ENCODE assay signal across 8 cellular contexts in genomic region chr18:54119524-54120019, GRCh38.
DNase-seq lines count a peak whose midpoint lies in the region; ATAC-seq and TF ChIP-seq lines count a peak whose summit lies in the region.

No MANE protein-coding gene starts in this region.

- no peak overlapping the region for H3K27ac ChIP-seq in OCI-LY1 (ENCODE audit: low read depth, low read length, poor library complexity, severe bottlenecking)

- H2AFZ ChIP-seq in OCI-LY1 (ENCODE audit: low read length): 0 out of 2 replicates have a peak overlapping the region, but pooled peaks have one; percentile 0

- H3K4me1 Mint-ChIP-seq in MCF 10A (ENCODE audit: insufficient read depth, unreplicated experiment): peaks cover 13% of the 10 kb centered on the region
- no peaks in the 10 kb centered on the region for H3K4me1 Mint-ChIP-seq in stimulated activated naive CD8-positive, alpha-beta T cell treated with anti-CD3 and anti-CD28 coated beads, Interleukin-15, amount 100 ng/mL, for 72 hours

- BruUV-seq in MCF 10A (replicated peaks; lab: Mats Ljungman, UMichigan): no TSS peak

- peaks cover 5% of the 10 kb centered on the region for H3K4me1 ChIP-seq in OCI-LY1 (ENCODE audit: insufficient read depth, low read length, severe bottlenecking)

- no peaks in the 10 kb centered on the region for H3F3A ChIP-seq in OCI-LY1 (ENCODE audit: insufficient read depth, low read length)

- TF ChIP-seq CTCF in OCI-LY1 (IDR thresholded peaks at IDR 0.05; ENCODE audit: low read length) (peak; percentile 85), MCF 10A (IDR thresholded peaks at IDR 0.05; ENCODE audit: unreplicated experiment) (peak; percentile 44)

- DNase-seq in Right ventricle myocardium inferior (ENCODE audit: missing footprints) (no peak), cardiac septum (ENCODE audit: low spot score) (no peak), HuH-7.5 (ENCODE audit: low spot score) (peak; percentile 6), MCF 10A (ENCODE audit: unreplicated experiment) (peak; percentile 68), iris pigment epithelial cell (ENCODE audit: low read depth) (peak; percentile 68)
- peak; percentile 32 to 41 for DNase-seq in stimulated activated naive CD8-positive, alpha-beta T cell treated with anti-CD3 and anti-CD28 coated beads, Interleukin-15, amount 100 ng/mL, for 72 hours

- peak overlapping the region; percentile 62 for H3K27ac Mint-ChIP-seq in MCF 10A (ENCODE audit: low read depth, unreplicated experiment)
- H3K27ac Mint-ChIP-seq in stimulated activated naive CD8-positive, alpha-beta T cell treated with anti-CD3 and anti-CD28 coated beads, Interleukin-15, amount 100 ng/mL, for 72 hours: peak overlapping the region; percentile 69 to 83

- ATAC-seq in Right ventricle myocardium inferior (peak; percentile 64), GM21737 (IDR thresholded peaks at IDR 0.05; ENCODE audit: unreplicated experiment) (peak; percentile 96)
- peak; percentile 87 for ATAC-seq in stimulated activated naive CD8-positive, alpha-beta T cell treated with anti-CD3 and anti-CD28 coated beads, Interleukin-15, amount 100 ng/mL, for 72 hours

- H3K4me3 Mint-ChIP-seq in MCF 10A (ENCODE audit: unreplicated experiment): peak overlapping the region; percentile 3
- H3K4me3 Mint-ChIP-seq in stimulated activated naive CD8-positive, alpha-beta T cell treated with anti-CD3 and anti-CD28 coated beads, Interleukin-15, amount 100 ng/mL, for 72 hours: peak overlapping the region; percentile 50 to 68

- H4K20me1 ChIP-seq in OCI-LY1 (ENCODE audit: insufficient read depth, low read length): no peaks in the 10 kb centered on the region

- no peaks in the 10 kb centered on the region for H3K36me3 ChIP-seq in OCI-LY1 (ENCODE audit: insufficient read depth, low read length)

- H3K27me3 ChIP-seq in OCI-LY1 (ENCODE audit: insufficient read depth, low read length): no peaks in the 10 kb centered on the region

- H3K36me3 Mint-ChIP-seq in MCF 10A (ENCODE audit: insufficient read depth, unreplicated experiment): peaks cover 7% of the 10 kb centered on the region

- POLR2A ChIA-PET in MCF 10A (lab: Yijun Ruan, JAX): interaction anchor here (0.5 to 1.7 kb wide), 6 partner anchors 11 to 734 kb away, joined by 3 to 7 read pairs (median 4); no protein-coding TSS in a partner anchor

- H3K9me2 ChIP-seq in OCI-LY1 (ENCODE audit: low read depth, low read length): no peaks in the 10 kb centered on the region

- peak overlapping the region; percentile 43 for H3K4me3 ChIP-seq in OCI-LY1 (ENCODE audit: low read depth, low read length, poor library complexity, severe bottlenecking)

- H3K27me3 Mint-ChIP-seq in MCF 10A (ENCODE audit: insufficient read depth, unreplicated experiment): no peaks in the 10 kb centered on the region
- H3K27me3 Mint-ChIP-seq in stimulated activated naive CD8-positive, alpha-beta T cell treated with anti-CD3 and anti-CD28 coated beads, Interleukin-15, amount 100 ng/mL, for 72 hours: no peaks in the 10 kb centered on the region

- intact Hi-C loops in Right ventricle myocardium inferior (cut with DNase I): loop anchor here (1.0 to 5.0 kb wide), 2 partner anchors 421 to 552 kb away; no protein-coding TSS in a partner anchor
- intact Hi-C loops in cardiac septum (cut with DNase I): loop anchor here (2.0 to 10.0 kb wide), 2 partner anchors 421 to 555 kb away; no protein-coding TSS in a partner anchor
- intact Hi-C loops in MCF 10A (cut with micrococcal nuclease): loop anchor here (1.0 kb wide), 3 partner anchors 210 to 551 kb away; no protein-coding TSS in a partner anchor

- CTCF ChIA-PET in MCF 10A (lab: Yijun Ruan, JAX): interaction anchor here (0.6 to 8.4 kb wide), 35 partner anchors 10 to 1133 kb away, joined by 3 to 67 read pairs (median 4); no protein-coding TSS in a partner anchor

- H3K9me3 Mint-ChIP-seq in MCF 10A (ENCODE audit: unreplicated experiment): no peaks in the 10 kb centered on the region
- no peaks in the 10 kb centered on the region for H3K9me3 Mint-ChIP-seq in stimulated activated naive CD8-positive, alpha-beta T cell treated with anti-CD3 and anti-CD28 coated beads, Interleukin-15, amount 100 ng/mL, for 72 hours

- no peaks in the 10 kb centered on the region for H3K79me2 ChIP-seq in OCI-LY1 (ENCODE audit: insufficient read depth, low read length)

- H3K9me3 ChIP-seq in OCI-LY1 (ENCODE audit: low read length): no peaks in the 10 kb centered on the region

- no peak overlapping the region for H3K9ac ChIP-seq in OCI-LY1 (ENCODE audit: low read length)

- H3K4me2 ChIP-seq in OCI-LY1 (ENCODE audit: low read length): peak overlapping the region; percentile 51

Comparison
In these comparisons a context has a peak if more than half of its experiments do, and no peak if none do; other contexts are left out.
1. DNase-seq: peak in HuH-7.5 (single experiment), MCF 10A (single experiment), iris pigment epithelial cell (single experiment) and stimulated activated naive CD8-positive, alpha-beta T cell treated with anti-CD3 and anti-CD28 coated beads, Interleukin-15, amount 100 ng/mL, for 72 hours (2 of 2); none in Right ventricle myocardium inferior (single experiment) and cardiac septum (single experiment).
2. Peak in every context shown above with its lines, with median percentiles within 50 percentile points of each other: ATAC-seq.